Comparison of ENCODE assay signal across 8 cellular contexts in the genomic region with DNA sequence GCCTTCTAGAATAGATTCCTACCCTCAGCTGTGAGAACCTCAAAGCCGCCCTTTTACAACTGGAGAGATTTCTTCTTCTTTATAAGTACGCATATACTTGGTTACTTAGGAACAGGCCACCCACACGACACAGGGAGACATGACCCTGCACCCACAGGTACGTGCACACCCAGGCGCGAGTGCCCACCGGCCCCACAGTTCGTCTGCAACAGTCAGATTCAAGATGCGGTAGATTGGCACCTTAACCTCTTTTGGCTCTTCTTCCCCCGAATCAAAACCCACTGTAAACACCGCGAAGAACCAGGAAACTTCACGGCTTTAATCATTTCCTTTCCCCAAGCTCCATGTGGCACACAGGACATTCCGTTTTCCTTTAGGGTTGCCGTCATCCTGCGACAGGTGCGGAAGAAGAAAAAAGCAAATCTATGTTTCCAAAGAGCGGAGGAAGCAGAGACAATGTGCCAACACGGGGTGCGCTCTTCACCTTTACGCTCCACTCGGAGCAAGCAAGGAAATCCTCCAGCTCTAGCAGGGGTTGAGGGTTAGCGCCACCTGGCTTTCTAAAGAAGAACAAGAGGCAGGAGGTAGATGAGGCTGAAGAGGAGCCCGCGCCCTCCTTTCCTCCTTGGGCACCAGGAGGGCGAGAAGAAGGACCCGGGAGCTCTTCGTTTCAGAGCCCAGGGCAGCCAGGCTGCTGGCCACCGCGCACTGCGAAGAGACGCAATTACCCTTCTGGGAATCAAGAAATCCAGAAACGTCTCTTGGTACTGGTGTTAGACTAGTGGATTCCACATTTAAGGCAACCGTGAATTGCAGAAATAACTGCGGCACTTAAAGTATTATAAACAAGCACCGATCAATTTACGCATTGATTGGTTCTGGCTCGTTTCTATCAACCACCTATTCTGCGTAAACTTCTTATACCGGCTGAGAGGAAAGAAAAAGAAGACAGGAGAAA. TPM values are rescaled to one million over a fixed set of nuclear protein-coding genes. Genes with fewer than 3 reads are reported as not detected.
DNase-seq lines count a peak whose midpoint lies in the region; ATAC-seq, FAIRE-seq and TF ChIP-seq lines count a peak whose summit lies in the region.

No MANE protein-coding gene starts in this region.

- no peaks in the 10 kb centered on the region for H3K9me3 ChIP-seq in hepatocyte (ENCODE audit: low read depth)
- no peaks in the 10 kb centered on the region for H3K9me3 ChIP-seq in gastrocnemius medialis

- peaks cover 9% of the 10 kb centered on the region for H3K27me3 ChIP-seq in hepatocyte
- peaks cover 6 to 8% (median 7%) of the 10 kb centered on the region in 3 donors for H3K27me3 ChIP-seq in gastrocnemius medialis

- H3K27ac ChIP-seq in hepatocyte (no peak overlapping the region), gastrocnemius medialis (no peak overlapping the region)

- H3K4me3 ChIP-seq in hepatocyte = peak overlapping the region; percentile 28
- peak overlapping the region; percentile 16 to 46 (median 34) for H3K4me3 ChIP-seq in gastrocnemius medialis

- intact Hi-C loops in gastrocnemius medialis (cut with DNase I; ENCODE audit: low total_unique reads) = loop anchor here (2.0 to 5.0 kb wide), 2 partner anchors 73 to 177 kb away; no protein-coding TSS in a partner anchor

- TF ChIP-seq CTCF in hepatocyte (IDR thresholded peaks at IDR 0.05; ENCODE audit: poor library complexity) (peak; percentile 80), gastrocnemius medialis (IDR thresholded peaks at IDR 0.05 in 4 of 5, conservative IDR thresholded peaks at IDR 0.05 in 1 of 5) (peak; percentile 17 to 72 (median 56))

- H3K79me2 ChIP-seq in hepatocyte = no peaks in the 10 kb centered on the region

- 32% methylated on average over 40 of the region's 40 CpGs for WGBS in hepatocyte (ENCODE audit: low lambda C conversion rate, missing lambda C conversion rate)

- no peaks in the 10 kb centered on the region for H4K20me1 ChIP-seq in hepatocyte (ENCODE audit: insufficient read depth, poor library complexity, severe bottlenecking)

- peak; percentile 63 for FAIRE-seq in HTR-8/SVneo (lab: Jason Lieb, UNC)

- H3K36me3 ChIP-seq in hepatocyte (replicated peaks; ENCODE audit: insufficient read depth, low read depth) = no peaks in the 10 kb centered on the region
- H3K36me3 ChIP-seq in gastrocnemius medialis = no peaks in the 10 kb centered on the region

- ATAC-seq in GM21526 (IDR thresholded peaks at IDR 0.05; ENCODE audit: low FRiP score, unreplicated experiment) (peak; percentile 97), gastrocnemius medialis (peak; percentile 84 to 86)

- in situ Hi-C loops in gastrocnemius medialis (cut with MboI; ENCODE audit: low sequenced_read_pairs in 4 of 4) = loop anchor here in 1 of 4 donors (5.0 to 10.0 kb wide), 2 partner anchors 72 to 179 kb away; no protein-coding TSS in a partner anchor

- DNase-seq in EL (peak; percentile 68), HTR-8/SVneo (ENCODE audit: insufficient read length, low spot score) (peak; percentile 60), SIG-M5 (lab: John Stamatoyannopoulos, UW) (peak; percentile 2), anterior cingulate cortex (lab: John Stamatoyannopoulos, UW) (peak in 36 of 58 donors; percentile 7 to 65 (median 28)), hepatocyte (ENCODE audit: low spot score) (peak; percentile 83), gastrocnemius medialis (peak; percentile 22 to 34), OCI-M2 (lab: John Stamatoyannopoulos, UW; ENCODE audit: unreplicated experiment) (no peak)

- H3K4me2 ChIP-seq in hepatocyte = peak overlapping the region; percentile 81

- no peak for TF ChIP-seq POLR2A in gastrocnemius medialis (IDR thresholded peaks at IDR 0.05)

- H3K9me2 ChIP-seq in hepatocyte (replicated peaks; ENCODE audit: insufficient read depth) = no peaks in the 10 kb centered on the region

- H3K4me1 ChIP-seq in hepatocyte (ENCODE audit: insufficient read depth) (no peaks in the 10 kb centered on the region), gastrocnemius medialis (peaks cover 0 to 4% of the 10 kb centered on the region in 2 donors)

- peak overlapping the region; percentile 46 for H2AFZ ChIP-seq in hepatocyte

RNA-seq across cellular contexts. Expression of a gene that starts 35.7 kb away (rescaled TPM):
- total RNA-seq in hepatocyte (67.9 and 69.7 TPM in 2 replicates), gastrocnemius medialis (1 to 10 TPM in 1 of 4 donors, under 1 TPM in 3; 0.66 to 2.4 (median 0.89) TPM)
- 141 and 152 TPM in 2 replicates for polyA plus RNA-seq in hepatocyte

Comparison
In these comparisons a context has a peak if more than half of its experiments do, and no peak if none do; other contexts are left out.
1. RNA of a gene that starts 35.7 kb away (total RNA-seq): 67.9 to 69.7 TPM in hepatocyte; 0.66 to 2.4 TPM in gastrocnemius medialis; every median in the first group is over 10 times any median in the second.